In genomic region chr10:87408280-87408573, GRCh38 we compare ENCODE assay signal across 7 cellular contexts. TPM values are rescaled to one million over a fixed set of nuclear protein-coding genes. Genes with fewer than 3 reads are reported as not detected.
DNase-seq lines count a peak whose midpoint lies in the region; ATAC-seq, FAIRE-seq and TF ChIP-seq lines count a peak whose summit lies in the region.
"Not testable (repeated sequence)": the region's sequence is repeated elsewhere in the genome, so short reads cannot be mapped to it uniquely, and the experiment has no call there.

No MANE protein-coding gene starts in this region.

- H3K4ac ChIP-seq in H1 (replicated peaks; ENCODE audit: insufficient read length, low read depth, low read length), result not testable (repeated sequence)

- TF ChIP-seq CTCF in CD8-positive, alpha-beta T cell (IDR thresholded peaks at IDR 0.05); activated CD8-positive, alpha-beta T cell treated with anti-CD3 and anti-CD28 coated beads for 36 hours (IDR thresholded peaks at IDR 0.05); H1 (IDR thresholded peaks at IDR 0.05; ENCODE audit: control extremely low read depth in 1 of 3, insufficient read depth in 1 of 3, low read depth in 1 of 3, low read length in 3 of 3); kidney (IDR thresholded peaks at IDR 0.05; ENCODE audit: borderline replicate concordance, extremely low read depth, insufficient read depth): not testable (repeated sequence)

- ATAC-seq in CD8-positive, alpha-beta T cell; T-cell (replicated peaks in 1 of 4); activated CD8-positive, alpha-beta T cell treated with anti-CD3 and anti-CD28 coated beads for 36 hours; naive B cell (ENCODE audit: low read depth in 2 of 2): not testable (repeated sequence)

- H3K4me3 Mint-ChIP-seq in CD8-positive, alpha-beta T cell, result peak overlapping the region; percentile 60
- H3K4me3 Mint-ChIP-seq in T-cell, result peak overlapping the region; percentile 50 to 61 (median 56)
- peak overlapping the region; percentile 43 for H3K4me3 Mint-ChIP-seq in activated CD8-positive, alpha-beta T cell treated with anti-CD3 and anti-CD28 coated beads for 36 hours
- peak overlapping the region in 7 of 8 donors; percentile 9 to 73 (median 47) for H3K4me3 Mint-ChIP-seq in naive B cell

- not testable (repeated sequence) for H4K20me1 ChIP-seq in H1 (replicated peaks in 1 of 2; ENCODE audit: control insufficient read depth in 1 of 2, insufficient read depth in 2 of 2, low read length in 2 of 2)

- DNase-seq in CD8-positive, alpha-beta T cell; T-cell; activated CD8-positive, alpha-beta T cell treated with anti-CD3 and anti-CD28 coated beads for 36 hours; H1 (ENCODE audit: low read depth in 1 of 2, low spot score in 2 of 2); kidney; naive B cell: not testable (repeated sequence)
- peak; percentile 1 for DNase-seq in astrocyte of the hippocampus (ENCODE audit: low read depth, low spot score)

- H3K9me3 ChIP-seq in CD8-positive, alpha-beta T cell (ENCODE audit: low read length); H1 (ENCODE audit: insufficient read depth in 2 of 2, low read depth in 1 of 2, low read length in 1 of 2); kidney (ENCODE audit: control insufficient read depth in 1 of 2, low read length in 2 of 2): not testable (repeated sequence)

- not testable (repeated sequence) for H3K18ac ChIP-seq in H1 (ENCODE audit: extremely low read depth, low read length)

- not testable (repeated sequence) for H3K56ac ChIP-seq in H1 (replicated peaks; ENCODE audit: insufficient read length, low read depth, low read length)

- H4K5ac ChIP-seq in H1 (ENCODE audit: insufficient read length, low read depth, low read length), result not testable (repeated sequence)

- CTCF ChIA-PET in CD8-positive, alpha-beta T cell (lab: Charles Lee); T-cell (lab: Charles Lee); activated CD8-positive, alpha-beta T cell treated with anti-CD3 and anti-CD28 coated beads for 36 hours (lab: Charles Lee); H1 (lab: Charles Lee; ENCODE audit: partially characterized antibody): not testable (repeated sequence)

- not testable (repeated sequence) for H2BK15ac ChIP-seq in H1 (ENCODE audit: low read length)

- TF ChIP-seq POLR2A in H1 (IDR thresholded peaks at IDR 0.05; ENCODE audit: control extremely low read depth in 1 of 2, low read depth in 2 of 2, low read length in 2 of 2), result not testable (repeated sequence)

- not testable (repeated sequence) for H3K27ac Mint-ChIP-seq in CD8-positive, alpha-beta T cell; T-cell; activated CD8-positive, alpha-beta T cell treated with anti-CD3 and anti-CD28 coated beads for 36 hours; naive B cell

- H3K14ac ChIP-seq in H1 (ENCODE audit: insufficient read length), result not testable (repeated sequence)

- not testable (repeated sequence) for FAIRE-seq in H1 (lab: Jason Lieb, UNC); kidney (lab: Jason Lieb, UNC)

- not testable (repeated sequence) for H3K9ac ChIP-seq in H1 (replicated peaks in 1 of 4; ENCODE audit: extremely low read depth in 1 of 4, low read depth in 3 of 4, low read length in 3 of 4); kidney (ENCODE audit: low read length in 2 of 2)

- not testable (repeated sequence) for H3K36me3 Mint-ChIP-seq in CD8-positive, alpha-beta T cell; T-cell; activated CD8-positive, alpha-beta T cell treated with anti-CD3 and anti-CD28 coated beads for 36 hours (ENCODE audit: low read depth); naive B cell

- H3K4me1 Mint-ChIP-seq in CD8-positive, alpha-beta T cell (ENCODE audit: low read depth); T-cell; activated CD8-positive, alpha-beta T cell treated with anti-CD3 and anti-CD28 coated beads for 36 hours (ENCODE audit: low read depth); naive B cell: not testable (repeated sequence)

- not testable (repeated sequence) for H2BK120ac ChIP-seq in H1 (replicated peaks; ENCODE audit: low read depth, low read length)

- H3K27me3 ChIP-seq in CD8-positive, alpha-beta T cell (ENCODE audit: insufficient read depth, low read length); H1 (replicated peaks in 1 of 4; ENCODE audit: control insufficient read depth in 3 of 4, extremely low read depth in 1 of 4, insufficient read depth in 3 of 4, low read length in 3 of 4): not testable (repeated sequence)

- not testable (repeated sequence) for H2BK20ac ChIP-seq in H1 (ENCODE audit: low read length)

- not testable (repeated sequence) for TF ChIP-seq EP300 in H1 (IDR thresholded peaks at IDR 0.05; ENCODE audit: borderline replicate concordance in 1 of 2, low read depth in 2 of 2, low read length in 2 of 2)

- POLR2A ChIA-PET in CD8-positive, alpha-beta T cell (lab: Charles Lee); T-cell (lab: Charles Lee); activated CD8-positive, alpha-beta T cell treated with anti-CD3 and anti-CD28 coated beads for 36 hours (lab: Charles Lee); H1 (lab: Charles Lee; ENCODE audit: partially characterized antibody): not testable (repeated sequence)

- H4K8ac ChIP-seq in H1 (ENCODE audit: extremely low read depth, insufficient read depth, low read length), result not testable (repeated sequence)

- TF ChIP-seq RAD21 in H1 (IDR thresholded peaks at IDR 0.05 in 1 of 2, conservative IDR thresholded peaks at IDR 0.05 in 1 of 2; ENCODE audit: low read depth in 2 of 2, low read length in 2 of 2), result not testable (repeated sequence)

- WGBS in H1 (ENCODE audit: extremely low coverage in 1 of 2, insufficient coverage in 1 of 2, insufficient read length in 1 of 2, insufficient replicate concordance in 2 of 2, low coverage in 1 of 2, low lambda C conversion rate in 2 of 2, missing lambda C conversion rate in 1 of 2), 2 experiments, result 87% methylated on average over 4 of the region's 4 CpGs; no CpG with 5 or more reads in 1 of the 2 experiments

- not testable (repeated sequence) for H4K91ac ChIP-seq in H1 (replicated peaks; ENCODE audit: insufficient read length, low read length)

- intact Hi-C loops in CD8-positive, alpha-beta T cell (cut with DNase I, micrococcal nuclease); activated CD8-positive, alpha-beta T cell treated with anti-CD3 and anti-CD28 coated beads for 36 hours (cut with micrococcal nuclease); kidney (cut with DNase I): not testable (repeated sequence)

- H3K4me1 ChIP-seq in CD8-positive, alpha-beta T cell (ENCODE audit: insufficient read depth, low read length); H1 (replicated peaks in 1 of 4; ENCODE audit: control insufficient read depth in 3 of 4, insufficient read depth in 4 of 4, low read length in 3 of 4); kidney (ENCODE audit: control insufficient read depth in 1 of 2, insufficient read depth in 1 of 2, low read depth in 1 of 2, low read length in 2 of 2): not testable (repeated sequence)

- H3K27me3 Mint-ChIP-seq in CD8-positive, alpha-beta T cell (ENCODE audit: low read depth), result peaks cover 17% of the 10 kb centered on the region
- peaks cover 4 to 24% of the 10 kb centered on the region in 2 donors for H3K27me3 Mint-ChIP-seq in T-cell
- peaks cover 16% of the 10 kb centered on the region for H3K27me3 Mint-ChIP-seq in activated CD8-positive, alpha-beta T cell treated with anti-CD3 and anti-CD28 coated beads for 36 hours
- H3K27me3 Mint-ChIP-seq in naive B cell, result peaks cover 0 to 16% (median 9%) of the 10 kb centered on the region in 3 donors

- not testable (repeated sequence) for H3K27ac ChIP-seq in CD8-positive, alpha-beta T cell (ENCODE audit: low read depth, low read length); H1 (ENCODE audit: low read depth, low read length); kidney (ENCODE audit: low read depth in 2 of 2, low read length in 2 of 2)

- H3K23me2 ChIP-seq in H1 (ENCODE audit: low read depth, low read length), result not testable (repeated sequence)

- not testable (repeated sequence) for H3K23ac ChIP-seq in H1 (ENCODE audit: insufficient read length)

- H3K36me3 ChIP-seq in CD8-positive, alpha-beta T cell (ENCODE audit: insufficient read depth, low read length); H1 (ENCODE audit: control insufficient read depth in 2 of 4, insufficient read depth in 4 of 4, low read length in 3 of 4); kidney (ENCODE audit: control insufficient read depth in 1 of 2, insufficient read depth in 2 of 2, low read length in 2 of 2): not testable (repeated sequence)

- H3K79me1 ChIP-seq in H1 (ENCODE audit: low read depth, low read length), result not testable (repeated sequence)

- H2BK12ac ChIP-seq in H1 (ENCODE audit: low read depth, low read length), result not testable (repeated sequence)

- not testable (repeated sequence) for H2BK5ac ChIP-seq in H1 (ENCODE audit: low read depth, low read length)

- H2AFZ ChIP-seq in H1 (ENCODE audit: low read length), result not testable (repeated sequence)

- H3K4me3 ChIP-seq in CD8-positive, alpha-beta T cell (ENCODE audit: low read depth, low read length); H1 (ENCODE audit: extremely low read depth in 1 of 4, insufficient read depth in 2 of 4, low read depth in 3 of 4, low read length in 4 of 4): not testable (repeated sequence)
- peak overlapping the region; percentile 24 to 29 for H3K4me3 ChIP-seq in kidney (ENCODE audit: low read length in 2 of 2)

- H3K79me2 ChIP-seq in H1 (ENCODE audit: control insufficient read depth in 1 of 2, insufficient read depth in 2 of 2, low read length in 2 of 2), result not testable (repeated sequence)

- H2AK5ac ChIP-seq in H1 (ENCODE audit: low read depth, low read length), result not testable (repeated sequence)

- H3K4me2 ChIP-seq in H1 (ENCODE audit: insufficient read depth in 1 of 2, low read depth in 2 of 2, low read length in 2 of 2), result not testable (repeated sequence)

- H3K9me3 Mint-ChIP-seq in CD8-positive, alpha-beta T cell; T-cell; activated CD8-positive, alpha-beta T cell treated with anti-CD3 and anti-CD28 coated beads for 36 hours; naive B cell: not testable (repeated sequence)

RNA-seq across cellular contexts. Expression of gene NUTM2D, which starts 50.7 kb away (rescaled TPM):
- 1 to 10 TPM; 2.7 to 3.1 TPM for total RNA-seq in CD8-positive, alpha-beta T cell
- total RNA-seq in T-cell (1 to 10 TPM; 2.9 to 5.5 (median 4.1) TPM), kidney (9.0 TPM)
- total RNA-seq in activated CD8-positive, alpha-beta T cell treated with anti-CD3 and anti-CD28 coated beads for 36 hours, result 1 to 10 TPM in 1 of 2 experiments, under 1 TPM in 1; 0.74 to 1.1 TPM
- 1.5 and 2.2 TPM in 2 replicates for total RNA-seq in H1 (2021; fragmentation: NEBNext Ultra II Directional; extraction: Animal tissue kit (Norgen Biotek cat#: 25700))
- polyA plus RNA-seq in H1 (2011; rRNA removed) (0.76 and 1.2 TPM in 2 replicates), kidney (ENCODE audit: insufficient read depth, low read depth, low replicate concordance) (4.8 TPM), naive B cell (ENCODE audit: low read depth in 6 of 6) (under 1 TPM in 3 of 6 donors, not detected in 3; 0.09 to 0.21 (median 0.11) TPM)
- polyA plus RNA-seq in H1 (2011; cell fraction: cytosol; rRNA removed), result 1.2 TPM
- polyA plus RNA-seq in H1 (2011; cell fraction: nucleus; rRNA removed), result 3.7 TPM
- 1.6 to 2.4 TPM (median 2.2 TPM) in 4 replicates for polyA plus RNA-seq in H1 (2012, experiment 1 of 2)
- 0.60 TPM for polyA plus RNA-seq in H1 (2012, experiment 2 of 2)
- 0.79 TPM for polyA plus RNA-seq in H1 (2013, experiment 1 of 2)
- polyA plus RNA-seq in H1 (2013, experiment 2 of 2), result 0.61 TPM
- polyA minus RNA-seq in H1 (2011; rRNA and poly(A)+ RNA removed), result 0.83 and 1.5 TPM in 2 replicates
- polyA minus RNA-seq in H1 (2011; cell fraction: cytosol; rRNA and poly(A)+ RNA removed), result 1.0 TPM
- 1.3 TPM for polyA minus RNA-seq in H1 (2011; cell fraction: nucleus; rRNA and poly(A)+ RNA removed)
